Comparison of ENCODE assay signal across 12 cellular contexts in the genomic region with DNA sequence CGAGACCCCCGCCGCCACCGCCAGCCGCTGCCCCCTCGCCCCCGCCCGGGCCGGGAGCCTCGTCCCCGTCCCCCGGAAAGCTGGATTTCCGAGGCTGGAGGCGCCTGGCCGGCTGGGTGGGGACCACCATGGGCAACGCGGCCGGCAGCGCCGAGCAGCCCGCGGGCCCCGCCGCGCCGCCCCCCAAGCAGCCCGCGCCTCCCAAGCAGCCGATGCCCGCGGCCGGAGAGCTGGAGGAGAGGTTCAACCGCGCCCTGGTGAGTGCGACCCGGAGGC. TPM values are rescaled to one million over a fixed set of nuclear protein-coding genes. Genes with fewer than 3 reads are reported as not detected.
DNase-seq lines count a peak whose midpoint lies in the region; ATAC-seq and TF ChIP-seq lines count a peak whose summit lies in the region.
"Had no signal": no experiment of that assay in that cellular context is flagged by ENCODE, and none has a peak within 500 bp of the region (broad histone marks: within the 10 kb centered on the region; RNA-seq: fewer than 3 reads in every experiment).

No MANE protein-coding gene starts in this region.

- ATAC-seq in right lobe of liver, result no peak
- ATAC-seq in upper lobe of left lung (ENCODE audit: low FRiP score in 2 of 2), result no peak
- no peak for ATAC-seq in GM21576 (IDR thresholded peaks at IDR 0.05; ENCODE audit: unreplicated experiment)

- H3K4me3 ChIP-seq in right lobe of liver, result peak overlapping the region; percentile 15 to 56 (median 31)
- peak overlapping the region in 3 of 4 donors; percentile 54 to 71 (median 70) for H3K4me3 ChIP-seq in upper lobe of left lung
- no peak overlapping the region for H3K4me3 ChIP-seq in Karpas-422 (ENCODE audit: low read length)

- TF ChIP-seq CTCF in MCF 10A (IDR thresholded peaks at IDR 0.05; ENCODE audit: unreplicated experiment) (no peak), right lobe of liver (IDR thresholded peaks at IDR 0.05) (no peak), upper lobe of left lung (IDR thresholded peaks at IDR 0.05) (no peak)

- no peak overlapping the region for H2AFZ ChIP-seq in Karpas-422 (ENCODE audit: low read length)

- no peaks in the 10 kb centered on the region for H3K9me2 ChIP-seq in Karpas-422 (replicated peaks; ENCODE audit: insufficient read depth, low read length)

- WGBS in right lobe of liver (ENCODE audit: insufficient coverage, low coverage, low lambda C conversion rate, missing lambda C conversion rate), result no CpG with 5 or more reads among the region's 36 CpGs
- no CpG with 5 or more reads among the region's 36 CpGs for WGBS in upper lobe of left lung, 2 donors

- H4K20me1 ChIP-seq in Karpas-422 (ENCODE audit: insufficient read depth, low read depth, low read length), result peaks cover 6% of the 10 kb centered on the region; the same call in 1 of the 2 replicates

- peaks cover 55% of the 10 kb centered on the region for H3K36me3 Mint-ChIP-seq in activated naive CD4-positive, alpha-beta T cell treated with anti-CD3 and anti-CD28 coated beads for 36 hours (ENCODE audit: low read depth)
- H3K36me3 Mint-ChIP-seq in MCF 10A (ENCODE audit: insufficient read depth, unreplicated experiment), result peaks cover 6% of the 10 kb centered on the region

- H3K4me1 ChIP-seq in right lobe of liver (no peaks in the 10 kb centered on the region), upper lobe of left lung (peaks cover 12 to 52% (median 18%) of the 10 kb centered on the region in 4 donors), Karpas-422 (ENCODE audit: low read length) (peaks cover 22% of the 10 kb centered on the region)

- POLR2A ChIA-PET in MCF 10A (lab: Yijun Ruan, JAX), result interaction anchor here (1.2 kb wide), 1 partner anchor 72 kb away, joined by 3 read pairs; no protein-coding TSS in a partner anchor

- no peak overlapping the region for H3K27ac Mint-ChIP-seq in activated naive CD4-positive, alpha-beta T cell treated with anti-CD3 and anti-CD28 coated beads for 36 hours
- H3K27ac Mint-ChIP-seq in MCF 10A (ENCODE audit: low read depth, unreplicated experiment), result no peak overlapping the region

- no peak for TF ChIP-seq POLR2A in right lobe of liver (IDR thresholded peaks at IDR 0.05)
- TF ChIP-seq POLR2A in upper lobe of left lung (IDR thresholded peaks at IDR 0.05), result no peak

- no peak for DNase-seq in activated naive CD4-positive, alpha-beta T cell treated with anti-CD3 and anti-CD28 coated beads for 36 hours
- no peak for DNase-seq in activated naive CD4-positive, alpha-beta T cell treated with Interleukin-2 at 50 U/mL for 16 hours
- no peak for DNase-seq in MCF 10A (ENCODE audit: unreplicated experiment)
- DNase-seq in right lobe of liver, result no peak
- no peak for DNase-seq in upper lobe of left lung
- no peak for DNase-seq in stimulated activated CD4-positive, alpha-beta T cell treated with anti-CD3 and anti-CD28 coated beads, Interleukin-15, amount 100 ng/mL, for 24 hours
- no peak for DNase-seq in Karpas-422
- DNase-seq: activated T-cell treated with anti-CD3 and anti-CD28 coated beads for 4 hours, DMS153, NCI-H2029 had no signal

- H3K27me3 Mint-ChIP-seq in activated naive CD4-positive, alpha-beta T cell treated with anti-CD3 and anti-CD28 coated beads for 36 hours (ENCODE audit: low read depth), result no peaks in the 10 kb centered on the region
- no peaks in the 10 kb centered on the region for H3K27me3 Mint-ChIP-seq in MCF 10A (ENCODE audit: insufficient read depth, unreplicated experiment)

- intact Hi-C loops in activated naive CD4-positive, alpha-beta T cell treated with anti-CD3 and anti-CD28 coated beads for 36 hours (cut with micrococcal nuclease), result loop anchor here (10.0 kb wide), 1 partner anchor 1007 kb away; a partner anchor contains a TSS
- intact Hi-C loops in MCF 10A (cut with micrococcal nuclease) (no loop called here), right lobe of liver (cut with DNase I) (loop anchor here (2.0 to 10.0 kb wide), 2 partner anchors 163 to 167 kb away; no protein-coding TSS in a partner anchor)

- H3K9me3 Mint-ChIP-seq in activated naive CD4-positive, alpha-beta T cell treated with anti-CD3 and anti-CD28 coated beads for 36 hours, result no peaks in the 10 kb centered on the region
- no peaks in the 10 kb centered on the region for H3K9me3 Mint-ChIP-seq in MCF 10A (ENCODE audit: unreplicated experiment)

- H3K27me3 ChIP-seq in right lobe of liver (no peaks in the 10 kb centered on the region), upper lobe of left lung (peaks cover 0 to 6% (median 0%) of the 10 kb centered on the region in 4 donors), Karpas-422 (ENCODE audit: low read length) (no peaks in the 10 kb centered on the region)

- H3K4me1 Mint-ChIP-seq in activated naive CD4-positive, alpha-beta T cell treated with anti-CD3 and anti-CD28 coated beads for 36 hours (ENCODE audit: low read depth), result peaks cover 40% of the 10 kb centered on the region
- H3K4me1 Mint-ChIP-seq in MCF 10A (ENCODE audit: insufficient read depth, unreplicated experiment), result peaks cover 34% of the 10 kb centered on the region

- peak overlapping the region; percentile 100 for H3K4me3 Mint-ChIP-seq in activated naive CD4-positive, alpha-beta T cell treated with anti-CD3 and anti-CD28 coated beads for 36 hours
- H3K4me3 Mint-ChIP-seq in MCF 10A (ENCODE audit: unreplicated experiment), result peak overlapping the region; percentile 69

- H3K4me2 ChIP-seq in Karpas-422 (ENCODE audit: low read depth, low read length, poor library complexity, severe bottlenecking), result no peak overlapping the region

- no peak for TF ChIP-seq EP300 in upper lobe of left lung (IDR thresholded peaks at IDR 0.05)

- H3K36me3 ChIP-seq in right lobe of liver (no peaks in the 10 kb centered on the region), upper lobe of left lung (no peaks in the 10 kb centered on the region), Karpas-422 (ENCODE audit: insufficient read depth, low read length) (no peaks in the 10 kb centered on the region)

- BruUV-seq in MCF 10A (replicated peaks; lab: Mats Ljungman, UMichigan), result no TSS peak

- no peaks in the 10 kb centered on the region for H3K9me3 ChIP-seq in right lobe of liver
- no peaks in the 10 kb centered on the region for H3K9me3 ChIP-seq in upper lobe of left lung
- H3K9me3 ChIP-seq in Karpas-422 (ENCODE audit: low read length), result no peaks in the 10 kb centered on the region

- H3K27ac ChIP-seq in right lobe of liver (peak overlapping the region; percentile 15 to 60 (median 51)), upper lobe of left lung (peak overlapping the region; percentile 65 to 93 (median 86)), Karpas-422 (ENCODE audit: low read length) (no peak overlapping the region)

- H3K79me2 ChIP-seq in Karpas-422 (ENCODE audit: low read length), result no peaks in the 10 kb centered on the region

- CTCF ChIA-PET in activated naive CD4-positive, alpha-beta T cell treated with anti-CD3 and anti-CD28 coated beads for 36 hours (lab: Charles Lee), result interaction anchor here (0.6 to 15.6 kb wide), 2 partner anchors 11 to 163 kb away, joined by 4 to 412 read pairs; no protein-coding TSS in a partner anchor
- CTCF ChIA-PET in MCF 10A (lab: Yijun Ruan, JAX), result interaction anchor here (0.6 to 5.1 kb wide), 5 partner anchors 11 to 672 kb away, joined by 3 to 49 read pairs (median 4); a partner anchor contains a TSS

- H3K9ac ChIP-seq in Karpas-422 (ENCODE audit: low read length), result no peak overlapping the region

RNA-seq across cellular contexts. Expression of a gene that starts 0.2 kb away (rescaled TPM):
- 100 to 1,000 TPM; 228 to 242 TPM for total RNA-seq in activated naive CD4-positive, alpha-beta T cell treated with anti-CD3 and anti-CD28 coated beads for 36 hours
- total RNA-seq in MCF 10A (2022), result 28.1 and 35.8 TPM in 2 replicates
- 1 to 10 TPM; 3.7 to 10.0 (median 5.1) TPM for total RNA-seq in right lobe of liver
- total RNA-seq in upper lobe of left lung, result 100 to 1,000 TPM in 3 of 6 donors, 10 to 100 TPM in 3; 42.9 to 119 (median 98.3) TPM
- total RNA-seq in Karpas-422 (2014; rRNA removed; shearing (Covaris generic); ENCODE audit: low replicate concordance), result not detected in 2 replicates

RNA-seq across cellular contexts. Expression of a gene that starts 40.0 kb away (rescaled TPM):
- total RNA-seq in activated naive CD4-positive, alpha-beta T cell treated with anti-CD3 and anti-CD28 coated beads for 36 hours, result under 1 TPM in 1 of 2 experiments, not detected in 1; 0.12 TPM
- total RNA-seq in MCF 10A (2022) (not detected in 2 replicates), right lobe of liver (not detected), upper lobe of left lung (under 1 TPM in 1 of 6 donors, not detected in 5; 0.20 TPM)
- total RNA-seq in Karpas-422 (2014; rRNA removed; shearing (Covaris generic); ENCODE audit: low replicate concordance), result not detected in 2 replicates
- total RNA-seq: liver had no signal
